In genomic region chr17:77316191-77316641, GRCh38 we compare ENCODE assay signal across 11 cellular contexts.
DNase-seq lines count a peak whose midpoint lies in the region; ATAC-seq and TF ChIP-seq lines count a peak whose summit lies in the region.
"Had no signal": no experiment of that assay in that cellular context is flagged by ENCODE, and none has a peak within 500 bp of the region (broad histone marks: within the 10 kb centered on the region; RNA-seq: fewer than 3 reads in every experiment).

No MANE protein-coding gene starts in this region.

- H3K27me3 ChIP-seq in adipocyte (replicated peaks; ENCODE audit: control insufficient read depth, insufficient read depth, low read length) (no peaks in the 10 kb centered on the region), right atrium auricular region (no peaks in the 10 kb centered on the region), gastrocnemius medialis (no peaks in the 10 kb centered on the region)

- H3K4me3 ChIP-seq in adipocyte (ENCODE audit: low read length): peak overlapping the region; percentile 60
- H3K4me3 ChIP-seq in right atrium auricular region: no peak overlapping the region
- H3K4me3 ChIP-seq in gastrocnemius medialis: no peak overlapping the region

- H3K27ac ChIP-seq in right atrium auricular region: no peak overlapping the region
- peak overlapping the region; percentile 49 to 64 (median 60) for H3K27ac ChIP-seq in gastrocnemius medialis

- peaks cover 48% of the 10 kb centered on the region for H3K4me1 ChIP-seq in adipocyte (ENCODE audit: control insufficient read depth, insufficient read depth, low read length)
- peaks cover 0 to 34% of the 10 kb centered on the region in 2 donors for H3K4me1 ChIP-seq in right atrium auricular region
- H3K4me1 ChIP-seq in gastrocnemius medialis: peaks cover 34 to 37% of the 10 kb centered on the region in 2 donors

- H3K9ac ChIP-seq in adipocyte (ENCODE audit: low read length): peak overlapping the region; percentile 70

- peak; percentile 22 to 50 for ATAC-seq in gastrocnemius medialis
- ATAC-seq: T-helper 17 cell had no signal

- H3K9me3 ChIP-seq in adipocyte (ENCODE audit: control insufficient read depth, low read length) (no peaks in the 10 kb centered on the region), right atrium auricular region (no peaks in the 10 kb centered on the region), gastrocnemius medialis (no peaks in the 10 kb centered on the region)

- intact Hi-C loops in gastrocnemius medialis (cut with DNase I; ENCODE audit: low total_unique reads): no loop called here

- TF ChIP-seq POLR2A in gastrocnemius medialis (IDR thresholded peaks at IDR 0.05): no peak

- DNase-seq in GM03348 (ENCODE audit: low spot score) (peak; percentile 74), adipocyte (ENCODE audit: low read depth) (peak; percentile 72), right atrium auricular region (ENCODE audit: low spot score) (peak; percentile 75), gastrocnemius medialis (peak; percentile 55 to 78), activated gamma-delta T cell (lab: John Stamatoyannopoulos, UW) (no peak), DMS53 (lab: John Stamatoyannopoulos, UW) (no peak), NCI-H69 (lab: John Stamatoyannopoulos, UW) (no peak), DMS153 (lab: John Stamatoyannopoulos, UW) (no peak)
- DNase-seq: activated naive CD8-positive, alpha-beta T cell treated with anti-CD3 and anti-CD28 coated beads, Interleukin-2, amount 10 ng/mL, durations not matched to agents 7 days and 5 days; GOT3; T-helper 17 cell had no signal

- H3K36me3 ChIP-seq in adipocyte (ENCODE audit: control insufficient read depth, insufficient read depth, low read length, severe bottlenecking) (no peaks in the 10 kb centered on the region), right atrium auricular region (no peaks in the 10 kb centered on the region), gastrocnemius medialis (no peaks in the 10 kb centered on the region)

- in situ Hi-C loops in gastrocnemius medialis (cut with MboI; ENCODE audit: low sequenced_read_pairs in 4 of 4): no loop called here

- TF ChIP-seq CTCF in right atrium auricular region (IDR thresholded peaks at IDR 0.05) (no peak), gastrocnemius medialis (IDR thresholded peaks at IDR 0.05 in 4 of 5, conservative IDR thresholded peaks at IDR 0.05 in 1 of 5) (no peak)

Comparison
In these comparisons a context has a peak if more than half of its experiments do, and no peak if none do; other contexts are left out.
1. DNase-seq: peak in GM03348 (single experiment), adipocyte (single experiment), right atrium auricular region (single experiment) and gastrocnemius medialis (2 of 2); none in activated gamma-delta T cell (single experiment), DMS53 (single experiment), NCI-H69 (single experiment) and DMS153 (single experiment).
2. H3K27ac ChIP-seq: peak in gastrocnemius medialis (4 of 4); none in right atrium auricular region (0 of 2).